Comparison of ENCODE assay signal across 20 cellular contexts in the genomic region with DNA sequence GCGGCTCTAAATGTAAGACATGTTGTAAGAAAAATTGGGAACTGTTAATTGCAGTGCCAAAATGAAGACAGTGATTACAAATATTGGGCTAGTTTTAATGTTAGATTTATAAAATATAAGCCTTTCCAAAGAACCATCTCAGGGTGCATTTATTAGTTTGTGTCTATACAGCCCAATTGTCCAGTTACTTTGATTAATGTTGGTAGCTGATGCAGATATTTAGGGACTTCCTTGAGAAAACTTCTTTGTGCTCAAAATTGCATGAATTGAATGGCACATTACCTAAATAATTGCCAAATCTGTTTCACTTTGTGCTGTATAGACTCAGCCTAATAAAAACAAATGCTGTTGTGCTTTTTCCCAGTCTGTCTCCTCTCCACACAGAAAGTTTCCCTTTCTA.
DNase-seq lines count a peak whose midpoint lies in the region; ATAC-seq, FAIRE-seq and TF ChIP-seq lines count a peak whose summit lies in the region.
"Had no signal": no experiment of that assay in that cellular context is flagged by ENCODE, and none has a peak within 500 bp of the region (broad histone marks: within the 10 kb centered on the region; RNA-seq: fewer than 3 reads in every experiment).

No MANE protein-coding gene starts in this region.

- in situ Hi-C loops in HepG2 (cut with HindIII; ENCODE audit: extremely low pct_ligation_motif_present, low pct_unique_long_range_greater_than_20kb), result no loop called here

- no peaks in the 10 kb centered on the region for H3K79me2 ChIP-seq in HepG2 (ENCODE audit: insufficient read depth, low read length)

- H2AFZ ChIP-seq in HepG2 (ENCODE audit: low read length), result no peak overlapping the region

- H3K4me3 ChIP-seq in HepG2 (replicated peaks in 1 of 3; ENCODE audit: insufficient read depth in 1 of 3, low read depth in 2 of 3, low read length in 3 of 3), result no peak overlapping the region
- H3K4me3 ChIP-seq in right lobe of liver, result no peak overlapping the region
- peak overlapping the region; percentile 50 for H3K4me3 ChIP-seq in SJCRH30
- H3K4me3 ChIP-seq in effector memory CD4-positive, alpha-beta T cell (ENCODE audit: insufficient read depth, low read depth, low read length, poor library complexity, severe bottlenecking), result peak overlapping the region; percentile 35
- no peak overlapping the region for H3K4me3 ChIP-seq in uterus
- H3K4me3 ChIP-seq in WERI-Rb-1 (ENCODE audit: low read depth, low read length), result no peak overlapping the region
- H3K4me3 ChIP-seq: lower lobe of right lung, psoas muscle, SK-N-MC had no signal

- ATAC-seq in HepG2 (no peak), right lobe of liver (no peak), GM18505 (IDR thresholded peaks at IDR 0.05; ENCODE audit: unreplicated experiment) (no peak), GM18907 (IDR thresholded peaks at IDR 0.05; ENCODE audit: unreplicated experiment) (no peak)
- ATAC-seq: lower lobe of right lung, psoas muscle, WTC11 had no signal

- TF ChIP-seq EP300 in HepG2 (IDR thresholded peaks at IDR 0.05; ENCODE audit: low read depth in 2 of 2, low read length in 2 of 2) (no peak), HepG2 (CRISPR knock-in tag; IDR thresholded peaks at IDR 0.05; ENCODE audit: borderline replicate concordance) (no peak)

- no peak overlapping the region for H3K4me2 ChIP-seq in HepG2 (ENCODE audit: low read depth, low read length)

- no peak for TF ChIP-seq RAD21 in HepG2 (CRISPR knock-in tag; IDR thresholded peaks at IDR 0.05)

- no peaks in the 10 kb centered on the region for H3K4me1 ChIP-seq in HepG2 (ENCODE audit: insufficient read depth, low read length)
- H3K4me1 ChIP-seq in right lobe of liver, result no peaks in the 10 kb centered on the region
- H3K4me1 ChIP-seq in SJCRH30, result peaks cover 22% of the 10 kb centered on the region
- H3K4me1 ChIP-seq in effector memory CD4-positive, alpha-beta T cell (ENCODE audit: control insufficient read depth, insufficient read depth, low read length, poor library complexity, severe bottlenecking), result peaks cover 24% of the 10 kb centered on the region
- no peaks in the 10 kb centered on the region for H3K4me1 ChIP-seq in uterus
- H3K4me1 ChIP-seq: psoas muscle had no signal

- TF ChIP-seq CTCF in HepG2 (CRISPR knock-in tag; IDR thresholded peaks at IDR 0.05), result no peak
- TF ChIP-seq CTCF in right lobe of liver (IDR thresholded peaks at IDR 0.05), result no peak
- TF ChIP-seq CTCF in uterus (IDR thresholded peaks at IDR 0.05), result no peak
- no peak for TF ChIP-seq CTCF in WERI-Rb-1 (IDR thresholded peaks at IDR 0.05; ENCODE audit: low read depth, low read length)

- WGBS in HepG2 (ENCODE audit: low lambda C conversion rate), result 98% methylated on average over 1 of the region's 1 CpG
- 69% methylated on average over 1 of the region's 1 CpG for WGBS in right lobe of liver (ENCODE audit: insufficient coverage, low coverage, low lambda C conversion rate, missing lambda C conversion rate)

- CTCF ChIA-PET in HepG2 (lab: Yijun Ruan, JAX; ENCODE audit: low intra/inter-chr PET ratio, low total read pairs), result no interaction called here

- DNase-seq in HepG2 (ENCODE audit: low spot score), result no peak
- DNase-seq in right lobe of liver, result no peak
- DNase-seq in SJCRH30, result no peak
- no peak for DNase-seq in effector memory CD4-positive, alpha-beta T cell
- no peak for DNase-seq in uterus
- DNase-seq in WERI-Rb-1, result no peak
- DNase-seq: AML-193; DMS153; erythroblast; lower lobe of right lung; NCI-H1417 treated with DMSO at 0.1 percent for 48 hours; NCI-H446 treated with DMSO at 0.1 percent for 48 hours; psoas muscle; stimulated activated CD4-positive, alpha-beta T cell treated with anti-CD3 and anti-CD28 coated beads, Interleukin-12 subunit alpha, Interleukin-12 subunit beta, amount 100 ng/mL, for 4 hours had no signal

- POLR2A ChIA-PET in HepG2 (lab: Yijun Ruan, JAX), result no interaction called here

- H3K36me3 ChIP-seq in HepG2 (replicated peaks in 1 of 2; ENCODE audit: control insufficient read depth in 1 of 2, insufficient read depth in 2 of 2, low read length in 2 of 2) (no peaks in the 10 kb centered on the region), right lobe of liver (no peaks in the 10 kb centered on the region), SJCRH30 (peaks cover 4% of the 10 kb centered on the region; the same call in 1 of the 2 replicates), uterus (no peaks in the 10 kb centered on the region), WERI-Rb-1 (no peaks in the 10 kb centered on the region)
- H3K36me3 ChIP-seq in effector memory CD4-positive, alpha-beta T cell (ENCODE audit: control insufficient read depth, insufficient read depth, low read length), result peaks cover 8% of the 10 kb centered on the region
- H3K36me3 ChIP-seq: lower lobe of right lung had no signal

- H3K27me3 ChIP-seq in HepG2 (ENCODE audit: control insufficient read depth in 1 of 2, insufficient read depth in 2 of 2, low read length in 2 of 2), result peaks cover 5 to 44% of the 10 kb centered on the region in 2 experiments; a peak in 3 of 5 replicates
- no peaks in the 10 kb centered on the region for H3K27me3 ChIP-seq in right lobe of liver
- no peaks in the 10 kb centered on the region for H3K27me3 ChIP-seq in SJCRH30
- no peaks in the 10 kb centered on the region for H3K27me3 ChIP-seq in effector memory CD4-positive, alpha-beta T cell (replicated peaks; ENCODE audit: control insufficient read depth, insufficient read depth, low read length, poor library complexity, severe bottlenecking)
- H3K27me3 ChIP-seq in uterus, result no peaks in the 10 kb centered on the region
- H3K27me3 ChIP-seq in WERI-Rb-1 (ENCODE audit: insufficient read depth, low read depth, severe bottlenecking), result no peaks in the 10 kb centered on the region

- BruUV-seq in HepG2 (replicated peaks; lab: Mats Ljungman, UMichigan), result no TSS peak

- peak; percentile 8 for FAIRE-seq in HepG2 (lab: Jason Lieb, UNC)
- FAIRE-seq: astrocyte, colon had no signal

- H3K9me3 ChIP-seq in HepG2 (ENCODE audit: low read length) (no peaks in the 10 kb centered on the region), right lobe of liver (no peaks in the 10 kb centered on the region), SJCRH30 (replicated peaks) (no peaks in the 10 kb centered on the region), uterus (no peaks in the 10 kb centered on the region), WERI-Rb-1 (ENCODE audit: severe bottlenecking) (no peaks in the 10 kb centered on the region)
- H3K9me3 ChIP-seq in effector memory CD4-positive, alpha-beta T cell (ENCODE audit: control insufficient read depth, low read length), result no peaks in the 10 kb centered on the region
- H3K9me3 ChIP-seq: lower lobe of right lung, psoas muscle had no signal

- no peak overlapping the region for H3K9ac ChIP-seq in HepG2 (ENCODE audit: insufficient read depth, low read depth, low read length)

- TF ChIP-seq POLR2A in HepG2 (IDR thresholded peaks at IDR 0.05; ENCODE audit: insufficient read depth in 1 of 2, low read depth in 2 of 2, low read length in 2 of 2) (no peak), right lobe of liver (IDR thresholded peaks at IDR 0.05) (no peak), uterus (IDR thresholded peaks at IDR 0.05) (no peak), GM18505 (IDR thresholded peaks at IDR 0.05; ENCODE audit: borderline replicate concordance, extremely low read depth, insufficient read depth, insufficient read length) (no peak)

- H4K20me1 ChIP-seq in HepG2 (ENCODE audit: insufficient read depth, low read length), result no peaks in the 10 kb centered on the region

- H3K27ac ChIP-seq in HepG2 (ENCODE audit: extremely low read length, insufficient read depth, low read length) (no peak overlapping the region), right lobe of liver (no peak overlapping the region), SJCRH30 (peak overlapping the region; percentile 95), uterus (peak overlapping the region; percentile 65 to 80), WERI-Rb-1 (no peak overlapping the region)
- peak overlapping the region; percentile 83 for H3K27ac ChIP-seq in effector memory CD4-positive, alpha-beta T cell (ENCODE audit: insufficient read depth, low read length, poor library complexity, severe bottlenecking)
- H3K27ac ChIP-seq: lower lobe of right lung, psoas muscle, SK-N-MC had no signal

- intact Hi-C loops in HepG2 (cut with micrococcal nuclease; ENCODE audit: unreplicated experiment), result no loop called here
- intact Hi-C loops in right lobe of liver (cut with DNase I), result no loop called here
- intact Hi-C loops in uterus (cut with DNase I; ENCODE audit: low total_unique reads), result no loop called here

TF ChIP-seq in HepG2, 621 proteins besides CTCF, POLR2A, EP300 and RAD21:
- TF ChIP-seq MAF1 (CRISPR knock-in tag; IDR thresholded peaks at IDR 0.05; ENCODE audit: borderline replicate concordance), result no peak
- no peak for TF ChIP-seq ZIK1 (CRISPR knock-in tag; IDR thresholded peaks at IDR 0.05; ENCODE audit: borderline replicate concordance, low read depth)
- TF ChIP-seq ZNF619 (CRISPR knock-in tag; IDR thresholded peaks at IDR 0.05), result no peak
- no peak for TF ChIP-seq ETS1 (CRISPR knock-in tag; IDR thresholded peaks at IDR 0.05)
- TF ChIP-seq ZNF614 (CRISPR knock-in tag; IDR thresholded peaks at IDR 0.05; ENCODE audit: borderline replicate concordance), result no peak
- TF ChIP-seq ZNF20 (CRISPR knock-in tag; IDR thresholded peaks at IDR 0.05), result no peak
TF ChIP-seq in HepG2: peak in this region for 0.

Comparison
In these comparisons a context has a peak if more than half of its experiments do, and no peak if none do; other contexts are left out.
1. H3K27ac ChIP-seq: peak in SJCRH30 (single experiment), effector memory CD4-positive, alpha-beta T cell (single experiment) and uterus (2 of 2); none in HepG2 (single experiment), right lobe of liver (0 of 3) and WERI-Rb-1 (single experiment).
2. H3K4me3 ChIP-seq: peak in SJCRH30 (single experiment) and effector memory CD4-positive, alpha-beta T cell (single experiment); none in HepG2 (0 of 3), right lobe of liver (0 of 3), uterus (0 of 2) and WERI-Rb-1 (single experiment).